Comparison of ENCODE assay signal across 2 cellular contexts in the genomic region with DNA sequence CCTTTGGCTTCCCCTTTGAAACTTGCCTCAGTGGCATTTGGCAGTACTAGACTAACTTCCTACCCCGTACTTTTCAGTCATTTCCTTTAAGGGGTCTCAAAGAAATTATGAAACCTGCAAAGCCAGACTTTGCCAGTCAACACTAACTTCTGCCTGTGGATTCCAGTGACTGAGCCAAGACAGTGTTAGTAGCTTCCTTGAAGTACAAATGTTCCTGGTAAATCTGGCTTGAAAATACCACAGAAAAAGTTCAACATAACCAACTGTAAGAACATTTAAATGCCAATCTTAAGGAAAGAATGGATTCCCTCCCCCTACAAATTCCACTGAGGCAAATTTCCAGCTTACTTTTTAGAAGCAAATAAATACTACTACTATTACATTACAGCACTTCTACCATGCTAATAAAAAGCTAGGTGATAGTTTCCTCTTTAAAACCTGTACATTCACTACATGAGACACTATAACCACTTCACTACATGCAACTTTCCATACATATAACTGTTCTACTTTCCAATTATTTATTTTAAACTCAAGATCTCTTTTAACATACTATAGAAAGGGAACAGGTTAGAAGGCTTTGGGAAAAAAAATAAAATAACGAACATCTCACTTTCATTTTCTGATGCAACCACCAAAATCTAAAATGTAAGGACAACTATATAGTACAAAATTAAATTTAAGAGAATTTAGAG.
TF ChIP-seq lines count a peak whose summit lies in the region.

No MANE protein-coding gene starts in this region.

TF ChIP-seq in SK-N-SH, 30 proteins besides CTCF, POLR2A, EP300 and RAD21 (continued from another document):
- no peak for TF ChIP-seq RFX5 (IDR thresholded peaks at IDR 0.05; ENCODE audit: low read length)
- TF ChIP-seq GATA2 (CRISPR knock-in tag; IDR thresholded peaks at IDR 0.05), result no peak
- TF ChIP-seq RXRA (IDR thresholded peaks at IDR 0.05; ENCODE audit: borderline replicate concordance, low read depth), result no peak

TF ChIP-seq in SK-N-SH treated with all-trans-retinoic acid at 6 μM for 48 hours, 23 proteins besides CTCF, POLR2A, EP300 and RAD21:
- TF ChIP-seq, protein P1, sequence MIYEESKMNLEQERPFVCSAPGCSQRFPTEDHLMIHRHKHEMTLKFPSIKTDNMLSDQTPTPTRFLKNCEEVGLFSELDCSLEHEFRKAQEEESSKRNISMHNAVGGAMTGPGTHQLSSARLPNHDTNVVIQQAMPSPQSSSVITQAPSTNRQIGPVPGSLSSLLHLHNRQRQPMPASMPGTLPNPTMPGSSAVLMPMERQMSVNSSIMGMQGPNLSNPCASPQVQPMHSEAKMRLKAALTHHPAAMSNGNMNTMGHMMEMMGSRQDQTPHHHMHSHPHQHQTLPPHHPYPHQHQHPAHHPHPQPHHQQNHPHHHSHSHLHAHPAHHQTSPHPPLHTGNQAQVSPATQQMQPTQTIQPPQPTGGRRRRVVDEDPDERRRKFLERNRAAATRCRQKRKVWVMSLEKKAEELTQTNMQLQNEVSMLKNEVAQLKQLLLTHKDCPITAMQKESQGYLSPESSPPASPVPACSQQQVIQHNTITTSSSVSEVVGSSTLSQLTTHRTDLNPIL (CRISPR knock-in tag; IDR thresholded peaks at IDR 0.05; ENCODE audit: low read depth), result no peak
- TF ChIP-seq ARNTL (CRISPR knock-in tag; IDR thresholded peaks at IDR 0.05; ENCODE audit: borderline replicate concordance, low read depth) (no peak), ZNF70 (CRISPR knock-in tag; IDR thresholded peaks at IDR 0.05) (no peak), TCF4 (CRISPR knock-in tag; IDR thresholded peaks at IDR 0.05; ENCODE audit: borderline replicate concordance) (no peak), ZC3H10 (CRISPR knock-in tag; IDR thresholded peaks at IDR 0.05) (no peak), GLIS3 (CRISPR knock-in tag; IDR thresholded peaks at IDR 0.05) (no peak), TOX (CRISPR knock-in tag; IDR thresholded peaks at IDR 0.05; ENCODE audit: borderline replicate concordance) (no peak), SNAI2 (CRISPR knock-in tag; IDR thresholded peaks at IDR 0.05) (no peak), ESRRG (CRISPR knock-in tag; IDR thresholded peaks at IDR 0.05) (no peak), RARB (CRISPR knock-in tag; IDR thresholded peaks at IDR 0.05) (no peak), ZFP3 (CRISPR knock-in tag; IDR thresholded peaks at IDR 0.05) (no peak), ZNF565 (CRISPR knock-in tag; conservative IDR thresholded peaks at IDR 0.05; ENCODE audit: low read depth) (no peak), ZFP30 (CRISPR knock-in tag; IDR thresholded peaks at IDR 0.05) (no peak), PPARA (CRISPR knock-in tag; IDR thresholded peaks at IDR 0.05; ENCODE audit: borderline replicate concordance) (no peak), ISL1 (CRISPR knock-in tag; IDR thresholded peaks at IDR 0.05) (no peak), BACH2 (CRISPR knock-in tag; IDR thresholded peaks at IDR 0.05; ENCODE audit: borderline replicate concordance) (no peak)
- TF ChIP-seq, protein P2, sequence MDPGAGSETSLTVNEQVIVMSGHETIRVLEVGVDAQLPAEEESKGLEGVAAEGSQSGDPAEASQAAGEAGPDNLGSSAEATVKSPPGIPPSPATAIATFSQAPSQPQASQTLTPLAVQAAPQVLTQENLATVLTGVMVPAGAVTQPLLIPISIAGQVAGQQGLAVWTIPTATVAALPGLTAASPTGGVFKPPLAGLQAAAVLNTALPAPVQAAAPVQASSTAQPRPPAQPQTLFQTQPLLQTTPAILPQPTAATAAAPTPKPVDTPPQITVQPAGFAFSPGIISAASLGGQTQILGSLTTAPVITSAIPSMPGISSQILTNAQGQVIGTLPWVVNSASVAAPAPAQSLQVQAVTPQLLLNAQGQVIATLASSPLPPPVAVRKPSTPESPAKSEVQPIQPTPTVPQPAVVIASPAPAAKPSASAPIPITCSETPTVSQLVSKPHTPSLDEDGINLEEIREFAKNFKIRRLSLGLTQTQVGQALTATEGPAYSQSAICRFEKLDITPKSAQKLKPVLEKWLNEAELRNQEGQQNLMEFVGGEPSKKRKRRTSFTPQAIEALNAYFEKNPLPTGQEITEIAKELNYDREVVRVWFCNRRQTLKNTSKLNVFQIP (CRISPR knock-in tag; IDR thresholded peaks at IDR 0.05; ENCODE audit: borderline replicate concordance, low read depth), result no peak
- TF ChIP-seq, protein P3, sequence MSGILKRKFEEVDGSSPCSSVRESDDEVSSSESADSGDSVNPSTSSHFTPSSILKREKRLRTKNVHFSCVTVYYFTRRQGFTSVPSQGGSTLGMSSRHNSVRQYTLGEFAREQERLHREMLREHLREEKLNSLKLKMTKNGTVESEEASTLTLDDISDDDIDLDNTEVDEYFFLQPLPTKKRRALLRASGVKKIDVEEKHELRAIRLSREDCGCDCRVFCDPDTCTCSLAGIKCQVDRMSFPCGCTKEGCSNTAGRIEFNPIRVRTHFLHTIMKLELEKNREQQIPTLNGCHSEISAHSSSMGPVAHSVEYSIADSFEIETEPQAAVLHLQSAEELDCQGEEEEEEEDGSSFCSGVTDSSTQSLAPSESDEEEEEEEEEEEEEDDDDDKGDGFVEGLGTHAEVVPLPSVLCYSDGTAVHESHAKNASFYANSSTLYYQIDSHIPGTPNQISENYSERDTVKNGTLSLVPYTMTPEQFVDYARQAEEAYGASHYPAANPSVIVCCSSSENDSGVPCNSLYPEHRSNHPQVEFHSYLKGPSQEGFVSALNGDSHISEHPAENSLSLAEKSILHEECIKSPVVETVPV (CRISPR knock-in tag; IDR thresholded peaks at IDR 0.05), result no peak
- TF ChIP-seq, protein P4, sequence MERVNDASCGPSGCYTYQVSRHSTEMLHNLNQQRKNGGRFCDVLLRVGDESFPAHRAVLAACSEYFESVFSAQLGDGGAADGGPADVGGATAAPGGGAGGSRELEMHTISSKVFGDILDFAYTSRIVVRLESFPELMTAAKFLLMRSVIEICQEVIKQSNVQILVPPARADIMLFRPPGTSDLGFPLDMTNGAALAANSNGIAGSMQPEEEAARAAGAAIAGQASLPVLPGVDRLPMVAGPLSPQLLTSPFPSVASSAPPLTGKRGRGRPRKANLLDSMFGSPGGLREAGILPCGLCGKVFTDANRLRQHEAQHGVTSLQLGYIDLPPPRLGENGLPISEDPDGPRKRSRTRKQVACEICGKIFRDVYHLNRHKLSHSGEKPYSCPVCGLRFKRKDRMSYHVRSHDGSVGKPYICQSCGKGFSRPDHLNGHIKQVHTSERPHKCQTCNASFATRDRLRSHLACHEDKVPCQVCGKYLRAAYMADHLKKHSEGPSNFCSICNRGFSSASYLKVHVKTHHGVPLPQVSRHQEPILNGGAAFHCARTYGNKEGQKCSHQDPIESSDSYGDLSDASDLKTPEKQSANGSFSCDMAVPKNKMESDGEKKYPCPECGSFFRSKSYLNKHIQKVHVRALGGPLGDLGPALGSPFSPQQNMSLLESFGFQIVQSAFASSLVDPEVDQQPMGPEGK (CRISPR knock-in tag; IDR thresholded peaks at IDR 0.05; ENCODE audit: borderline replicate concordance), result no peak
- TF ChIP-seq, protein P5, sequence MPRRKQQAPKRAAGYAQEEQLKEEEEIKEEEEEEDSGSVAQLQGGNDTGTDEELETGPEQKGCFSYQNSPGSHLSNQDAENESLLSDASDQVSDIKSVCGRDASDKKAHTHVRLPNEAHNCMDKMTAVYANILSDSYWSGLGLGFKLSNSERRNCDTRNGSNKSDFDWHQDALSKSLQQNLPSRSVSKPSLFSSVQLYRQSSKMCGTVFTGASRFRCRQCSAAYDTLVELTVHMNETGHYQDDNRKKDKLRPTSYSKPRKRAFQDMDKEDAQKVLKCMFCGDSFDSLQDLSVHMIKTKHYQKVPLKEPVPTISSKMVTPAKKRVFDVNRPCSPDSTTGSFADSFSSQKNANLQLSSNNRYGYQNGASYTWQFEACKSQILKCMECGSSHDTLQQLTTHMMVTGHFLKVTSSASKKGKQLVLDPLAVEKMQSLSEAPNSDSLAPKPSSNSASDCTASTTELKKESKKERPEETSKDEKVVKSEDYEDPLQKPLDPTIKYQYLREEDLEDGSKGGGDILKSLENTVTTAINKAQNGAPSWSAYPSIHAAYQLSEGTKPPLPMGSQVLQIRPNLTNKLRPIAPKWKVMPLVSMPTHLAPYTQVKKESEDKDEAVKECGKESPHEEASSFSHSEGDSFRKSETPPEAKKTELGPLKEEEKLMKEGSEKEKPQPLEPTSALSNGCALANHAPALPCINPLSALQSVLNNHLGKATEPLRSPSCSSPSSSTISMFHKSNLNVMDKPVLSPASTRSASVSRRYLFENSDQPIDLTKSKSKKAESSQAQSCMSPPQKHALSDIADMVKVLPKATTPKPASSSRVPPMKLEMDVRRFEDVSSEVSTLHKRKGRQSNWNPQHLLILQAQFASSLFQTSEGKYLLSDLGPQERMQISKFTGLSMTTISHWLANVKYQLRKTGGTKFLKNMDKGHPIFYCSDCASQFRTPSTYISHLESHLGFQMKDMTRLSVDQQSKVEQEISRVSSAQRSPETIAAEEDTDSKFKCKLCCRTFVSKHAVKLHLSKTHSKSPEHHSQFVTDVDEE (CRISPR knock-in tag; IDR thresholded peaks at IDR 0.05), result no peak
